ENCODE assay signal across 9 cellular contexts in the genomic region with DNA sequence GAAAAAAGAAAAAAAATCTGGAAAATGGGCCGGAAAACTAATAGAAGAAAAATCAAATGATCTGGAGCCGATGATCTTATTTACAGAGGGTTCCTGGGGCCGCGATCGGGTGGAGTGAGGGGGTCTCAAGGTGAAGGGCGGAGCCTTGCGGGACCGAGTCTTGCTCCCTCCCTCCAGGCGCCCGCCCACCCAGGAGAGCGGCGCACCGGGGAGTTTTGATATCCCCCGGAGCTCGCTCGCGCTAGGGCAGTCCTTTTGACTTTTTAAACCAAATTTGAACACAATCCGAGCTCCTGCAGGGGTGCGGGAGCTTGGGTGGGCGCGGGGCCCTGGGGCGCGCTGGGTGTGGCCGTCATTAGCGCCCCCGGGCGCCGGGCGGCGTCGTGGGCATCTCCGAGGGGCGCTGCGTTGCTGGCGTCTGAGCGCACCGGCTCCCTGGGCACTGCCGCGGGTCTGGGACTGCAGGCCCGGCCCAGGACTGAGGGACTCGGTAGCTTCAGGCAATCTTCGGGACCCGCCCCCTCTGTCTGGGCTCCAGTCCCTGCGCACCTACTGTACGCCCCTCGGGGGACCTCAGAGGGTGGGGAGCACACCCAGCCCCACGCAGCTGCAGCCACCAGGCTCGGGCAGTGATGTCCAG. TPM values are rescaled to one million over a fixed set of nuclear protein-coding genes. Genes with fewer than 3 reads are reported as not detected.
DNase-seq lines count a peak whose midpoint lies in the region; ATAC-seq and TF ChIP-seq lines count a peak whose summit lies in the region.
"Had no signal": no experiment of that assay in that cellular context is flagged by ENCODE, and none has a peak within 500 bp of the region (broad histone marks: within the 10 kb centered on the region; RNA-seq: fewer than 3 reads in every experiment).

No MANE protein-coding gene starts in this region.

- H3K4me3 Mint-ChIP-seq in activated naive CD8-positive, alpha-beta T cell treated with anti-CD3 and anti-CD28 coated beads, Interleukin-2, amount 50 U/mL, for 24 hours: peak overlapping the region; percentile 35
- H3K4me3 Mint-ChIP-seq in activated naive CD8-positive, alpha-beta T cell treated with anti-CD3 and anti-CD28 coated beads for 36 hours: no peak overlapping the region
- H3K4me3 Mint-ChIP-seq in neural progenitor cell: no peak overlapping the region

- H3K27me3 Mint-ChIP-seq in activated naive CD8-positive, alpha-beta T cell treated with anti-CD3 and anti-CD28 coated beads, Interleukin-2, amount 50 U/mL, for 24 hours: peaks cover 55% of the 10 kb centered on the region
- H3K27me3 Mint-ChIP-seq in activated naive CD8-positive, alpha-beta T cell treated with anti-CD3 and anti-CD28 coated beads for 36 hours: peaks cover 71% of the 10 kb centered on the region
- peaks cover 3% of the 10 kb centered on the region for H3K27me3 Mint-ChIP-seq in neural progenitor cell (ENCODE audit: insufficient read depth, low read depth)

- H3K9ac ChIP-seq in neural progenitor cell: no peak overlapping the region

- H3K79me2 ChIP-seq in neural progenitor cell (ENCODE audit: low read depth) (peaks cover 8% of the 10 kb centered on the region), OCI-LY7 (ENCODE audit: insufficient read depth, low read depth, low read length) (no peaks in the 10 kb centered on the region)

- POLR2A ChIA-PET in OCI-LY7 (lab: Charles Lee): no interaction called here

- H3K27ac Mint-ChIP-seq in activated naive CD8-positive, alpha-beta T cell treated with anti-CD3 and anti-CD28 coated beads, Interleukin-2, amount 50 U/mL, for 24 hours: no peak overlapping the region
- no peak overlapping the region for H3K27ac Mint-ChIP-seq in activated naive CD8-positive, alpha-beta T cell treated with anti-CD3 and anti-CD28 coated beads for 36 hours
- H3K27ac Mint-ChIP-seq in neural progenitor cell: no peak overlapping the region

- CTCF ChIA-PET in OCI-LY7 (lab: Charles Lee; ENCODE audit: unreplicated experiment): no interaction called here

- H4K20me1 ChIP-seq in neural progenitor cell (ENCODE audit: low read depth) (no peaks in the 10 kb centered on the region), OCI-LY7 (ENCODE audit: insufficient read depth, low read length) (no peaks in the 10 kb centered on the region)

- H3K4me1 Mint-ChIP-seq in activated naive CD8-positive, alpha-beta T cell treated with anti-CD3 and anti-CD28 coated beads, Interleukin-2, amount 50 U/mL, for 24 hours: peaks cover 3% of the 10 kb centered on the region
- H3K4me1 Mint-ChIP-seq in activated naive CD8-positive, alpha-beta T cell treated with anti-CD3 and anti-CD28 coated beads for 36 hours: no peaks in the 10 kb centered on the region
- peaks cover 62% of the 10 kb centered on the region for H3K4me1 Mint-ChIP-seq in neural progenitor cell

- H3F3A ChIP-seq in neural progenitor cell (ENCODE audit: low read depth): peaks cover 4% of the 10 kb centered on the region

- no peak for TF ChIP-seq CTCF in cardiac muscle cell (IDR thresholded peaks at IDR 0.05; ENCODE audit: low read depth, low read length)
- TF ChIP-seq CTCF in neural progenitor cell (IDR thresholded peaks at IDR 0.05): peak; percentile 13
- no peak for TF ChIP-seq CTCF in OCI-LY7 (conservative IDR thresholded peaks at IDR 0.05; ENCODE audit: low read length)

- H2AFZ ChIP-seq in neural progenitor cell (replicated peaks): no peak overlapping the region
- no peak overlapping the region for H2AFZ ChIP-seq in OCI-LY7 (ENCODE audit: low read length)

- no peaks in the 10 kb centered on the region for H3K9me3 Mint-ChIP-seq in activated naive CD8-positive, alpha-beta T cell treated with anti-CD3 and anti-CD28 coated beads, Interleukin-2, amount 50 U/mL, for 24 hours
- H3K9me3 Mint-ChIP-seq in activated naive CD8-positive, alpha-beta T cell treated with anti-CD3 and anti-CD28 coated beads for 36 hours: no peaks in the 10 kb centered on the region
- peaks cover 5% of the 10 kb centered on the region for H3K9me3 Mint-ChIP-seq in neural progenitor cell

- no peak for DNase-seq in activated naive CD8-positive, alpha-beta T cell treated with anti-CD3 and anti-CD28 coated beads, Interleukin-2, amount 50 U/mL, for 24 hours
- DNase-seq in activated naive CD8-positive, alpha-beta T cell treated with anti-CD3 and anti-CD28 coated beads for 36 hours: no peak
- DNase-seq in cardiac muscle cell (ENCODE audit: low read depth in 1 of 2, low spot score in 1 of 2): no peak
- no peak for DNase-seq in neural progenitor cell (ENCODE audit: low spot score)
- no peak for DNase-seq in SHP77 (lab: John Stamatoyannopoulos, UW)
- no peak for DNase-seq in OCI-LY7 (ENCODE audit: low spot score)
- DNase-seq: NCI-H524 had no signal

- H3K4me3 ChIP-seq in cardiac muscle cell (peak overlapping the region; percentile 9), neural progenitor cell (peak overlapping the region; percentile 40), urinary bladder (ENCODE audit: low read depth, low read length) (peak overlapping the region; percentile 40), OCI-LY7 (ENCODE audit: low read depth, low read length, poor library complexity, severe bottlenecking) (no peak overlapping the region)

- H3K36me3 Mint-ChIP-seq in activated naive CD8-positive, alpha-beta T cell treated with anti-CD3 and anti-CD28 coated beads, Interleukin-2, amount 50 U/mL, for 24 hours (ENCODE audit: low read depth): peaks cover 3% of the 10 kb centered on the region
- no peaks in the 10 kb centered on the region for H3K36me3 Mint-ChIP-seq in activated naive CD8-positive, alpha-beta T cell treated with anti-CD3 and anti-CD28 coated beads for 36 hours
- H3K36me3 Mint-ChIP-seq in neural progenitor cell: peaks cover 9% of the 10 kb centered on the region

- no peak overlapping the region for H3K27ac ChIP-seq in cardiac muscle cell
- H3K27ac ChIP-seq in neural progenitor cell: no peak overlapping the region
- H3K27ac ChIP-seq in urinary bladder (ENCODE audit: low read depth): peak overlapping the region; percentile 51
- H3K27ac ChIP-seq in OCI-LY7 (ENCODE audit: low read depth, low read length, poor library complexity, severe bottlenecking): no peak overlapping the region

- H3K4me2 ChIP-seq in neural progenitor cell: peak overlapping the region; percentile 72
- no peak overlapping the region for H3K4me2 ChIP-seq in OCI-LY7 (ENCODE audit: low read length)

- H3K4me1 ChIP-seq in cardiac muscle cell (ENCODE audit: low read depth): peaks cover 14% of the 10 kb centered on the region
- peaks cover 41% of the 10 kb centered on the region for H3K4me1 ChIP-seq in neural progenitor cell
- no peaks in the 10 kb centered on the region for H3K4me1 ChIP-seq in urinary bladder (ENCODE audit: insufficient read depth)
- H3K4me1 ChIP-seq in OCI-LY7 (ENCODE audit: insufficient read depth, low read length, poor library complexity, severe bottlenecking): no peaks in the 10 kb centered on the region

- intact Hi-C loops in OCI-LY7 (cut with micrococcal nuclease; ENCODE audit: unreplicated experiment): no loop called here

- H3K9me3 ChIP-seq in cardiac muscle cell (ENCODE audit: low read depth) (no peaks in the 10 kb centered on the region), neural progenitor cell (ENCODE audit: low read depth) (no peaks in the 10 kb centered on the region), OCI-LY7 (ENCODE audit: low read length) (no peaks in the 10 kb centered on the region)

- H3K36me3 ChIP-seq in cardiac muscle cell (no peaks in the 10 kb centered on the region), neural progenitor cell (no peaks in the 10 kb centered on the region), urinary bladder (ENCODE audit: insufficient read depth) (no peaks in the 10 kb centered on the region), OCI-LY7 (ENCODE audit: insufficient read depth, low read length) (no peaks in the 10 kb centered on the region)

- H3K9me2 ChIP-seq in OCI-LY7 (ENCODE audit: insufficient read depth, low read length): no peaks in the 10 kb centered on the region

- no peak for ATAC-seq in activated naive CD8-positive, alpha-beta T cell treated with anti-CD3 and anti-CD28 coated beads, Interleukin-2, amount 50 U/mL, for 24 hours
- no peak for ATAC-seq in GM21529 (IDR thresholded peaks at IDR 0.05; ENCODE audit: unreplicated experiment)

- peaks cover 4% of the 10 kb centered on the region for H3K27me3 ChIP-seq in cardiac muscle cell
- peaks cover 21% of the 10 kb centered on the region for H3K27me3 ChIP-seq in neural progenitor cell

- 10% methylated on average over 48 of the region's 48 CpGs for WGBS in urinary bladder

- BruUV-seq in OCI-LY7 (replicated peaks; lab: Mats Ljungman, UMichigan): no TSS peak

RNA-seq across cellular contexts. Expression of a gene that starts 10.9 kb away (rescaled TPM):
- total RNA-seq in activated naive CD8-positive, alpha-beta T cell treated with anti-CD3 and anti-CD28 coated beads for 36 hours: under 1 TPM; 0.36 to 0.54 TPM
- total RNA-seq in cardiac muscle cell (18.7 and 21.5 TPM in 2 replicates), neural progenitor cell (ENCODE audit: low replicate concordance) (10.8 and 13.5 TPM in 2 replicates), urinary bladder (39.1 TPM), OCI-LY7 (2022) (not detected in 2 replicates)
- polyA plus RNA-seq in cardiac muscle cell (3.7 and 5.9 TPM in 2 replicates), urinary bladder (27.7 TPM)
- not detected in 2 replicates for total RNA-seq in OCI-LY7 (2014; rRNA removed; shearing (Covaris generic))
